ENCODE assay signal across 1 cellular context in the genomic region with DNA sequence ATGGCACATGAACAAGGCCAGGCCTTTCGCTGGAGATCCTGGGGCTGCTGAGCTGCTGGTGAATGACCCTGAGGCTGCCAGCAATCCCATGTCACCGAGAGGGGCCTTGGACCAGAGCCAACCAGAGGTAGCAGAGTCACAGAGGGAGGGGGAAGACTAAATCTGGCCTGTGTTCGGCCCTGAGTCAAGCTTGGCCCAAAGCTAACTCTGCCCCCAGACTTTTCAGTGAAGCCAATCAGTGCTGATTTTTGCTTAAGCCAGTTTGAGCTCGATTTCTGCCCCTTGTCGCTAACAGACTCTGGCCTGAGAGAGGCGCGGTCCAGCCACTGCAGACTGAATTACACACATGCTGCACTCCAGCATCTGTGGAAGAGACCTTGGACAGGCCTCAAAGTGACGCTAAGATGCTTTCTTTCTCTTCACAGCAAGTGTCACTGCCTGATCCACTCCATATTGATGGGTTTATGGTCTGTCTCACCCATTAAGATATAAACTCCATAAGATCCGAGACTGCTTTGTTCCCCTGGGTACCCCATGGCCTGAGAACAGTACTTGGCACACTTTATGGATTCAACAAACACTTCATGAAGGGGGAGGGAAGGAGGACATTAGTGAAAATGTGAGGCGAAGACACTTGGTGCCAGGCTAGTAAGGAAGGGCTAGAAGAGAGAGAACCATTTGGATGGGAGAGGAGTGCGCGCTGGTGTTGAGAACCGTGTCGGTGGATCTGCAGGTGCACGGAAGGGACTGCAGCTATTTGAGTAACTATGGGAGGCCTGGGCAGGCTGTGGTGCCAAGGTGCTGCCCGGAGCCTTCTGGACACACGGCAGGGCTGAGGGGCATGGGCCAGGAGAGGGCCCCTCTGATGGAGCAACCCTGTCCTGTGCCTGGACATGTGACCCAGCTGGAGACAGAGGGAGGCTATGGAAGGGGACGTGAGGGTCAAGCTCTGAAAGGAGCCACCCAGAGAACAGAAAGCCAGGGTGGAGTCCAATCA.
TF ChIP-seq lines count a peak whose summit lies in the region.

No MANE protein-coding gene starts in this region.

TF ChIP-seq in K562, 482 proteins besides CTCF, POLR2A, EP300 and RAD21:
- TF ChIP-seq ZNF436 (CRISPR knock-in tag; IDR thresholded peaks at IDR 0.05) = no peak
- TF ChIP-seq NFIC (IDR thresholded peaks at IDR 0.05) = peak; percentile 69
